Comparison of ENCODE assay signal across 21 cellular contexts in genomic region chr1:174974711-174975111, GRCh38. TPM values are rescaled to one million over a fixed set of nuclear protein-coding genes. Genes with fewer than 3 reads are reported as not detected.
DNase-seq lines count a peak whose midpoint lies in the region; ATAC-seq lines count a peak whose summit lies in the region.
"Had no signal": no experiment of that assay in that cellular context is flagged by ENCODE, and none has a peak within 500 bp of the region (broad histone marks: within the 10 kb centered on the region; RNA-seq: fewer than 3 reads in every experiment).

No MANE protein-coding gene starts in this region.

- H3K4me1 Mint-ChIP-seq in CD4-positive, alpha-beta memory T cell, result peaks cover 39 to 60% (median 54%) of the 10 kb centered on the region in 4 donors
- peaks cover 19 to 37% of the 10 kb centered on the region in 2 donors for H3K4me1 Mint-ChIP-seq in effector memory CD8-positive, alpha-beta T cell (ENCODE audit: low read depth in 2 of 2)

- ATAC-seq in effector memory CD8-positive, alpha-beta T cell (replicated peaks), result no peak
- ATAC-seq in HG02678 (IDR thresholded peaks at IDR 0.05; ENCODE audit: unreplicated experiment), result no peak
- no peak for ATAC-seq in GM21825 (IDR thresholded peaks at IDR 0.05; ENCODE audit: unreplicated experiment)
- no peak for ATAC-seq in GM21619 (IDR thresholded peaks at IDR 0.05; ENCODE audit: unreplicated experiment)
- no peak for ATAC-seq in HG02763 (IDR thresholded peaks at IDR 0.05; ENCODE audit: unreplicated experiment)
- ATAC-seq: CD8-positive, alpha-beta T cell; gastrocnemius medialis; left colon had no signal

- H4K8ac ChIP-seq in neuronal stem cell (ENCODE audit: low read depth, low read length), result no peak overlapping the region

- H3K4me2 ChIP-seq in neuronal stem cell (ENCODE audit: insufficient read depth, low read length, poor library complexity, severe bottlenecking), result no peak overlapping the region
- H3K4me2 ChIP-seq: neural progenitor cell had no signal

- H3K4me3 Mint-ChIP-seq in CD4-positive, alpha-beta memory T cell, result peak overlapping the region in 1 of 8 donors; percentile 17
- no peak overlapping the region for H3K4me3 Mint-ChIP-seq in effector memory CD8-positive, alpha-beta T cell
- H3K4me3 Mint-ChIP-seq: CD8-positive, alpha-beta T cell; neural progenitor cell had no signal

- WGBS in neuronal stem cell (ENCODE audit: extremely low coverage in 2 of 2, insufficient read length in 2 of 2, insufficient replicate concordance in 1 of 2), 2 donors, result no CpG with 5 or more reads among the region's 2 CpGs

- no peak overlapping the region for H2AK5ac ChIP-seq in neuronal stem cell (ENCODE audit: low read depth, low read length)

- H3K18ac ChIP-seq in neuronal stem cell (ENCODE audit: low read length), result no peak overlapping the region

- no peak overlapping the region for H4K91ac ChIP-seq in neuronal stem cell (ENCODE audit: low read depth, low read length, poor library complexity)

- H3K36me3 ChIP-seq in CD4-positive, alpha-beta memory T cell (ENCODE audit: insufficient read depth, low read length), result peaks cover 13% of the 10 kb centered on the region
- H3K36me3 ChIP-seq in neuronal stem cell (replicated peaks in 1 of 2; ENCODE audit: control insufficient read depth in 2 of 2, insufficient read depth in 2 of 2, low read length in 2 of 2), result no peaks in the 10 kb centered on the region
- H3K36me3 ChIP-seq: gastrocnemius medialis, neural progenitor cell had no signal

- no peak overlapping the region for H2BK5ac ChIP-seq in neuronal stem cell (ENCODE audit: low read length)

- H3K4ac ChIP-seq in neuronal stem cell (ENCODE audit: low read length), result no peak overlapping the region

- H3K9ac ChIP-seq in neuronal stem cell (ENCODE audit: low read depth, low read length, poor library complexity), result no peak overlapping the region
- H3K9ac ChIP-seq: neural progenitor cell had no signal

- no peak overlapping the region for H2BK12ac ChIP-seq in neuronal stem cell (ENCODE audit: low read length)

- no peaks in the 10 kb centered on the region for H3K9me3 ChIP-seq in CD4-positive, alpha-beta memory T cell (ENCODE audit: control insufficient read depth in 1 of 2, low read length in 2 of 2)
- H3K9me3 ChIP-seq in neuronal stem cell (replicated peaks in 1 of 2; ENCODE audit: control insufficient read depth in 2 of 2, insufficient read depth in 1 of 2, low read depth in 1 of 2, low read length in 2 of 2), result no peaks in the 10 kb centered on the region
- H3K9me3 ChIP-seq: gastrocnemius medialis, Peyer's patch had no signal

- intact Hi-C loops in CD4-positive, alpha-beta memory T cell (cut with micrococcal nuclease), result no loop called here

- H3K23ac ChIP-seq in neuronal stem cell (ENCODE audit: low read depth, low read length, poor library complexity), result no peak overlapping the region

- H3K9me3 Mint-ChIP-seq in CD4-positive, alpha-beta memory T cell, result peaks cover 0 to 1% (median 0%) of the 10 kb centered on the region in 8 donors
- no peaks in the 10 kb centered on the region for H3K9me3 Mint-ChIP-seq in effector memory CD8-positive, alpha-beta T cell
- H3K9me3 Mint-ChIP-seq: CD8-positive, alpha-beta T cell; neural progenitor cell had no signal

- no peak overlapping the region for H3K27ac ChIP-seq in CD4-positive, alpha-beta memory T cell (ENCODE audit: low read depth, low read length)
- H3K27ac ChIP-seq in neuronal stem cell (replicated peaks; ENCODE audit: low read length), result no peak overlapping the region
- H3K27ac ChIP-seq: epithelial cell of prostate, gastrocnemius medialis, neural progenitor cell, Peyer's patch had no signal

- DNase-seq in CD4-positive, alpha-beta memory T cell, result no peak
- DNase-seq in NCI-H524 treated with DMSO at 0.1 percent for 48 hours (lab: John Stamatoyannopoulos, UW), result peak; percentile 46
- DNase-seq in effector memory CD8-positive, alpha-beta T cell, result no peak
- DNase-seq in neuronal stem cell (ENCODE audit: low spot score), result no peak
- DNase-seq: activated CD4-positive, alpha-beta T cell treated with anti-CD3 and anti-CD28 coated beads for 48 hours; activated effector memory CD4-positive, alpha-beta T cell treated with Interleukin-2 at 50 U/mL for 16 hours; CD8-positive, alpha-beta T cell; gastrocnemius medialis; GOT3; left colon; midbrain; NCI-H1105 treated with DMSO at 0.1 percent for 48 hours; Peyer's patch; stimulated activated CD4-positive, alpha-beta T cell treated with anti-CD3 and anti-CD28 coated beads, Interleukin-12 subunit alpha, Interleukin-12 subunit beta, amount 100 ng/mL, for 4 hours; stimulated activated CD8-positive, alpha-beta memory T cell treated with anti-CD3 and anti-CD28 coated beads, Interleukin-4, amount 100 ng/mL, for 48 hours had no signal

- H3K14ac ChIP-seq in neuronal stem cell (ENCODE audit: low read length), result peak overlapping the region; percentile 39

- H3K36me3 Mint-ChIP-seq in CD4-positive, alpha-beta memory T cell, result peaks cover 51 to 63% of the 10 kb centered on the region in 2 donors
- H3K36me3 Mint-ChIP-seq in effector memory CD8-positive, alpha-beta T cell (ENCODE audit: insufficient read depth), result peaks cover 32% of the 10 kb centered on the region

- POLR2A ChIA-PET in CD4-positive, alpha-beta memory T cell (lab: Charles Lee; ENCODE audit: partially characterized antibody), result interaction anchor here (1.4 to 14.3 kb wide), 3 partner anchors 7 to 98 kb away, joined by 3 to 243 read pairs (median 5); no protein-coding TSS in a partner anchor

- H2AFZ ChIP-seq in neuronal stem cell (ENCODE audit: low read length), result no peak overlapping the region
- H2AFZ ChIP-seq: neural progenitor cell had no signal

- no peak overlapping the region for H2BK120ac ChIP-seq in neuronal stem cell (ENCODE audit: low read depth, low read length)

- H3K79me1 ChIP-seq in neuronal stem cell (ENCODE audit: low read depth, low read length), result no peaks in the 10 kb centered on the region

- peak overlapping the region in 4 of 7 donors; percentile 25 to 75 (median 50) for H3K27ac Mint-ChIP-seq in CD4-positive, alpha-beta memory T cell
- peak overlapping the region; percentile 55 to 60 for H3K27ac Mint-ChIP-seq in effector memory CD8-positive, alpha-beta T cell
- H3K27ac Mint-ChIP-seq: CD8-positive, alpha-beta T cell; neural progenitor cell had no signal

- peaks cover 44% of the 10 kb centered on the region for H3K4me1 ChIP-seq in CD4-positive, alpha-beta memory T cell (ENCODE audit: insufficient read depth, low read length)
- H3K4me1 ChIP-seq in neuronal stem cell (ENCODE audit: control insufficient read depth in 2 of 2, insufficient read depth in 1 of 2, low read depth in 1 of 2, low read length in 2 of 2), result peaks cover 0 to 4% of the 10 kb centered on the region in 2 donors
- H3K4me1 ChIP-seq: gastrocnemius medialis had no signal

- H3K27me3 ChIP-seq in CD4-positive, alpha-beta memory T cell (ENCODE audit: insufficient read depth, low read length), result no peaks in the 10 kb centered on the region
- H3K27me3 ChIP-seq in neuronal stem cell (ENCODE audit: control insufficient read depth in 3 of 3, insufficient read depth in 3 of 3, low read depth in 1 of 3, low read length in 3 of 3), result no peaks in the 10 kb centered on the region
- H3K27me3 ChIP-seq: gastrocnemius medialis, neural progenitor cell, Peyer's patch had no signal

- no peak overlapping the region for H2BK15ac ChIP-seq in neuronal stem cell (ENCODE audit: low read length)

- no peaks in the 10 kb centered on the region for H3K27me3 Mint-ChIP-seq in CD4-positive, alpha-beta memory T cell
- H3K27me3 Mint-ChIP-seq in effector memory CD8-positive, alpha-beta T cell, result no peaks in the 10 kb centered on the region

- no peak overlapping the region for H3K4me3 ChIP-seq in CD4-positive, alpha-beta memory T cell (ENCODE audit: low read length in 2 of 2)
- no peak overlapping the region for H3K4me3 ChIP-seq in neuronal stem cell (ENCODE audit: low read length in 2 of 2)
- H3K4me3 ChIP-seq: gastrocnemius medialis, neural progenitor cell, Peyer's patch had no signal

- CTCF ChIA-PET in CD4-positive, alpha-beta memory T cell (lab: Charles Lee; ENCODE audit: partially characterized antibody), result interaction anchor here (0.8 to 1.7 kb wide), 5 partner anchors 8 to 24 kb away, joined by 3 to 8 read pairs (median 3); no protein-coding TSS in a partner anchor

RNA-seq across cellular contexts. Expression of gene CACYBP, which starts 25.0 kb away (rescaled TPM):
- 100 to 1,000 TPM in 1 of 2 experiments, 10 to 100 TPM in 1; 98.3 to 105 TPM for total RNA-seq in CD4-positive, alpha-beta memory T cell
- 100 to 1,000 TPM; 161 to 226 TPM for polyA plus RNA-seq in CD4-positive, alpha-beta memory T cell
- polyA plus RNA-seq in neuronal stem cell (2013, experiment 1 of 2), result 59.5 TPM
- 64.5 TPM for polyA plus RNA-seq in neuronal stem cell (2013, experiment 2 of 2)

RNA-seq across cellular contexts. Expression of gene MRPS14, which starts 48.5 kb away (rescaled TPM):
- total RNA-seq in CD4-positive, alpha-beta memory T cell, result 10 to 100 TPM; 39.3 to 40.6 TPM
- 10 to 100 TPM; 59.2 to 62.6 TPM for polyA plus RNA-seq in CD4-positive, alpha-beta memory T cell
- polyA plus RNA-seq in neuronal stem cell (2013, experiment 1 of 2), result 46.2 TPM
- polyA plus RNA-seq in neuronal stem cell (2013, experiment 2 of 2), result 48.1 TPM
